Comparison of ENCODE assay signal across 8 cellular contexts in genomic region chr3:105367063-105367405, GRCh38. TPM values are rescaled to one million over a fixed set of nuclear protein-coding genes. Genes with fewer than 3 reads are reported as not detected.
A peak's percentile ranks its signal among the peaks of the same experiment; 100 is the strongest.
DNase-seq lines count a peak whose midpoint lies in the region; ATAC-seq and TF ChIP-seq lines count a peak whose summit lies in the region.

No MANE protein-coding gene starts in this region.

- TF ChIP-seq CTCF in type B pancreatic cell (conservative IDR thresholded peaks at IDR 0.05), result no peak

- H3K4me3 ChIP-seq in CD8-positive, alpha-beta memory T cell (ENCODE audit: low read length), result peak overlapping the region; percentile 91
- peak overlapping the region; percentile 71 to 85 for H3K4me3 ChIP-seq in esophagus (ENCODE audit: low read depth in 1 of 2, low read length in 2 of 2)

- H3K27ac Mint-ChIP-seq in CD8-positive, alpha-beta memory T cell, result peak overlapping the region in 7 of 8 donors; percentile 68 to 94 (median 82)
- peak overlapping the region; percentile 91 for H3K27ac Mint-ChIP-seq in activated CD4-positive, alpha-beta T cell treated with anti-CD3 and anti-CD28 coated beads, Interleukin-2, amount 10 ng/mL, durations not matched to agents 24 days and 14 days
- peak overlapping the region; percentile 43 to 99 for H3K27ac Mint-ChIP-seq in natural killer cell treated with Interleukin-12 subunit alpha and Interleukin-12 subunit beta and Interleukin-15 and Interleukin-18, amount 100 ng/mL, for 72 hours
- peak overlapping the region; percentile 92 for H3K27ac Mint-ChIP-seq in type B pancreatic cell

- peak in 4 of 5 donors; percentile 20 to 61 (median 33) for DNase-seq in CD8-positive, alpha-beta memory T cell
- peak; percentile 82 for DNase-seq in activated CD4-positive, alpha-beta T cell treated with anti-CD3 and anti-CD28 coated beads, Interleukin-2, amount 10 ng/mL, durations not matched to agents 24 days and 14 days
- no peak for DNase-seq in natural killer cell treated with Interleukin-12 subunit alpha and Interleukin-12 subunit beta and Interleukin-15 and Interleukin-18, amount 100 ng/mL, for 72 hours (ENCODE audit: low spot score)
- DNase-seq in type B pancreatic cell (ENCODE audit: extremely low spot score, unreplicated experiment), result peak; percentile 71

- no peaks in the 10 kb centered on the region for H3K36me3 ChIP-seq in CD8-positive, alpha-beta memory T cell (ENCODE audit: insufficient read depth, low read length)
- H3K36me3 ChIP-seq in esophagus (ENCODE audit: control insufficient read depth in 2 of 2, insufficient read depth in 2 of 2, low read length in 1 of 2), result no peaks in the 10 kb centered on the region

- H3K4me1 Mint-ChIP-seq in CD8-positive, alpha-beta memory T cell, result peaks cover 26 to 38% (median 32%) of the 10 kb centered on the region in 3 donors
- H3K4me1 Mint-ChIP-seq in activated CD4-positive, alpha-beta T cell treated with anti-CD3 and anti-CD28 coated beads, Interleukin-2, amount 10 ng/mL, durations not matched to agents 24 days and 14 days, result peaks cover 45% of the 10 kb centered on the region
- peaks cover 39 to 40% of the 10 kb centered on the region in 2 donors for H3K4me1 Mint-ChIP-seq in natural killer cell treated with Interleukin-12 subunit alpha and Interleukin-12 subunit beta and Interleukin-15 and Interleukin-18, amount 100 ng/mL, for 72 hours (ENCODE audit: low read depth in 2 of 2)
- H3K4me1 Mint-ChIP-seq in type B pancreatic cell (ENCODE audit: unreplicated experiment), result peaks cover 24% of the 10 kb centered on the region

- H3K9me3 Mint-ChIP-seq in CD8-positive, alpha-beta memory T cell, result no peaks in the 10 kb centered on the region
- no peaks in the 10 kb centered on the region for H3K9me3 Mint-ChIP-seq in activated CD4-positive, alpha-beta T cell treated with anti-CD3 and anti-CD28 coated beads, Interleukin-2, amount 10 ng/mL, durations not matched to agents 24 days and 14 days
- H3K9me3 Mint-ChIP-seq in natural killer cell treated with Interleukin-12 subunit alpha and Interleukin-12 subunit beta and Interleukin-15 and Interleukin-18, amount 100 ng/mL, for 72 hours, result no peaks in the 10 kb centered on the region
- H3K9me3 Mint-ChIP-seq in type B pancreatic cell, result peaks cover 7% of the 10 kb centered on the region

- peak overlapping the region; percentile 85 for H3K27ac ChIP-seq in CD8-positive, alpha-beta memory T cell (ENCODE audit: low read depth, low read length)
- H3K27ac ChIP-seq in esophagus (ENCODE audit: low read depth in 2 of 2, low read length in 1 of 2), result peak overlapping the region; percentile 54 to 76

- peaks cover 20% of the 10 kb centered on the region for H3K4me1 ChIP-seq in CD8-positive, alpha-beta memory T cell (ENCODE audit: insufficient read depth, low read length)
- peaks cover 0 to 2% of the 10 kb centered on the region in 2 donors for H3K4me1 ChIP-seq in esophagus (ENCODE audit: control insufficient read depth in 2 of 2, insufficient read depth in 2 of 2, low read length in 1 of 2)

- 0% methylated on average over 26 to 29 of the region's 29 CpGs for WGBS in esophagus, 2 donors

- H3K27me3 Mint-ChIP-seq in CD8-positive, alpha-beta memory T cell, result peaks cover 5 to 6% of the 10 kb centered on the region in 2 donors
- peaks cover 25% of the 10 kb centered on the region for H3K27me3 Mint-ChIP-seq in activated CD4-positive, alpha-beta T cell treated with anti-CD3 and anti-CD28 coated beads, Interleukin-2, amount 10 ng/mL, durations not matched to agents 24 days and 14 days
- H3K27me3 Mint-ChIP-seq in natural killer cell treated with Interleukin-12 subunit alpha and Interleukin-12 subunit beta and Interleukin-15 and Interleukin-18, amount 100 ng/mL, for 72 hours, result peaks cover 23 to 28% of the 10 kb centered on the region in 2 donors
- peaks cover 11% of the 10 kb centered on the region for H3K27me3 Mint-ChIP-seq in type B pancreatic cell

- H3K36me3 Mint-ChIP-seq in CD8-positive, alpha-beta memory T cell, result peaks cover 0 to 17% (median 0%) of the 10 kb centered on the region in 3 donors
- peaks cover 3% of the 10 kb centered on the region for H3K36me3 Mint-ChIP-seq in activated CD4-positive, alpha-beta T cell treated with anti-CD3 and anti-CD28 coated beads, Interleukin-2, amount 10 ng/mL, durations not matched to agents 24 days and 14 days (ENCODE audit: low read depth)
- no peaks in the 10 kb centered on the region for H3K36me3 Mint-ChIP-seq in natural killer cell treated with Interleukin-12 subunit alpha and Interleukin-12 subunit beta and Interleukin-15 and Interleukin-18, amount 100 ng/mL, for 72 hours
- H3K36me3 Mint-ChIP-seq in type B pancreatic cell, result peaks cover 5% of the 10 kb centered on the region

- peak overlapping the region; percentile 87 to 95 (median 92) for H3K4me3 Mint-ChIP-seq in CD8-positive, alpha-beta memory T cell
- peak overlapping the region; percentile 94 for H3K4me3 Mint-ChIP-seq in activated CD4-positive, alpha-beta T cell treated with anti-CD3 and anti-CD28 coated beads, Interleukin-2, amount 10 ng/mL, durations not matched to agents 24 days and 14 days
- H3K4me3 Mint-ChIP-seq in natural killer cell treated with Interleukin-12 subunit alpha and Interleukin-12 subunit beta and Interleukin-15 and Interleukin-18, amount 100 ng/mL, for 72 hours, result peak overlapping the region; percentile 96
- peak overlapping the region; percentile 98 for H3K4me3 Mint-ChIP-seq in type B pancreatic cell

- intact Hi-C loops in activated CD4-positive, alpha-beta T cell treated with anti-CD3 and anti-CD28 coated beads, Interleukin-2, amount 10 ng/mL, durations not matched to agents 24 days and 14 days (cut with micrococcal nuclease), result loop anchor here (2.0 to 10.0 kb wide), 8 partner anchors 162 to 1700 kb away; no protein-coding TSS in a partner anchor

- ATAC-seq in HG03460 (IDR thresholded peaks at IDR 0.05; ENCODE audit: unreplicated experiment), result peak; percentile 6
- peak in 1 of 2 donors; percentile 8 for ATAC-seq in natural killer cell treated with Interleukin-12 subunit alpha and Interleukin-12 subunit beta and Interleukin-15 and Interleukin-18, amount 100 ng/mL, for 72 hours
- no peak for ATAC-seq in HG03521 (IDR thresholded peaks at IDR 0.05; ENCODE audit: unreplicated experiment)
- no peak for ATAC-seq in HG02759 (IDR thresholded peaks at IDR 0.05; ENCODE audit: unreplicated experiment)

- CTCF ChIA-PET in CD8-positive, alpha-beta memory T cell (lab: Charles Lee), result interaction anchor here (1.1 to 2.0 kb wide), 2 partner anchors 9 to 12 kb away, joined by 3 to 5 read pairs; no protein-coding TSS in a partner anchor

- POLR2A ChIA-PET in CD8-positive, alpha-beta memory T cell (lab: Charles Lee), result no interaction called here

- no peaks in the 10 kb centered on the region for H3K9me3 ChIP-seq in CD8-positive, alpha-beta memory T cell (ENCODE audit: low read length)
- H3K9me3 ChIP-seq in esophagus (ENCODE audit: control insufficient read depth in 2 of 2, insufficient read depth in 1 of 2, low read depth in 1 of 2, low read length in 1 of 2), result no peaks in the 10 kb centered on the region

- H3K27me3 ChIP-seq in CD8-positive, alpha-beta memory T cell (ENCODE audit: insufficient read depth, low read length, poor library complexity, severe bottlenecking), result no peaks in the 10 kb centered on the region
- H3K27me3 ChIP-seq in esophagus (ENCODE audit: control insufficient read depth in 1 of 2, insufficient read depth in 2 of 2, low read length in 2 of 2), result no peaks in the 10 kb centered on the region

RNA-seq across cellular contexts. Expression of gene ALCAM, which starts 0.3 kb away (rescaled TPM):
- total RNA-seq in CD8-positive, alpha-beta memory T cell, result 10 to 100 TPM; 26.1 to 26.9 TPM
- 6.4 TPM for polyA plus RNA-seq in CD8-positive, alpha-beta memory T cell
- total RNA-seq in activated CD4-positive, alpha-beta T cell treated with anti-CD3 and anti-CD28 coated beads, Interleukin-2, amount 10 ng/mL, durations not matched to agents 24 days and 14 days, result 26.3 and 26.5 TPM in 2 replicates
- polyA plus RNA-seq in esophagus, result 1 to 10 TPM; 3.3 to 5.4 TPM
- total RNA-seq in natural killer cell treated with Interleukin-12 subunit alpha and Interleukin-12 subunit beta and Interleukin-15 and Interleukin-18, amount 100 ng/mL, for 72 hours, result 1 to 10 TPM; 8.0 to 9.0 TPM
- 84.6 and 101 TPM in 2 replicates for total RNA-seq in type B pancreatic cell (ENCODE audit: low replicate concordance)
